13 cellular contexts compared by ENCODE assay signal in genomic region chr9:8778356-8778755, GRCh38.
"Had no signal": no experiment of that assay in that cellular context is flagged by ENCODE, and none has a peak within 500 bp of the region (broad histone marks: within the 10 kb centered on the region; RNA-seq: fewer than 3 reads in every experiment).

No MANE protein-coding gene starts in this region.

- H3K4me3 Mint-ChIP-seq: activated CD4-positive, alpha-beta T cell treated with anti-CD3 and anti-CD28 coated beads for 36 hours; activated naive CD8-positive, alpha-beta T cell treated with anti-CD3 and anti-CD28 coated beads for 36 hours; naive B cell; stimulated activated naive CD8-positive, alpha-beta T cell treated with anti-CD3 and anti-CD28 coated beads, Interleukin-15, amount 100 ng/mL, for 72 hours had no signal

- H3K27ac ChIP-seq: left lung, parathyroid adenoma, upper lobe of right lung had no signal

- H3K9ac ChIP-seq: parathyroid adenoma had no signal

- H3K4me1 Mint-ChIP-seq: activated CD4-positive, alpha-beta T cell treated with anti-CD3 and anti-CD28 coated beads for 36 hours; activated naive CD8-positive, alpha-beta T cell treated with anti-CD3 and anti-CD28 coated beads for 36 hours; naive B cell; stimulated activated naive CD8-positive, alpha-beta T cell treated with anti-CD3 and anti-CD28 coated beads, Interleukin-15, amount 100 ng/mL, for 72 hours had no signal

- H3K27ac Mint-ChIP-seq: activated CD4-positive, alpha-beta T cell treated with anti-CD3 and anti-CD28 coated beads for 36 hours; activated naive CD8-positive, alpha-beta T cell treated with anti-CD3 and anti-CD28 coated beads for 36 hours; stimulated activated naive CD8-positive, alpha-beta T cell treated with anti-CD3 and anti-CD28 coated beads, Interleukin-15, amount 100 ng/mL, for 72 hours had no signal

- H3K27me3 ChIP-seq: left lung, upper lobe of right lung had no signal

- DNase-seq: activated CD4-positive, alpha-beta T cell treated with anti-CD3 and anti-CD28 coated beads for 36 hours; activated CD4-positive, alpha-beta T cell treated with anti-CD3 and anti-CD28 coated beads, Interleukin-2, amount 50 U/mL, for 48 hours; activated naive CD8-positive, alpha-beta T cell treated with anti-CD3 and anti-CD28 coated beads for 36 hours; amniotic stem cell; erythroblast; foreskin melanocyte; glutamatergic neuron; left lung; mucosa of descending colon; naive B cell; stimulated activated naive CD8-positive, alpha-beta T cell treated with anti-CD3 and anti-CD28 coated beads, Interleukin-15, amount 100 ng/mL, for 72 hours; upper lobe of right lung had no signal

- ATAC-seq: activated CD4-positive, alpha-beta T cell treated with anti-CD3 and anti-CD28 coated beads for 36 hours; left lung; mucosa of descending colon; stimulated activated naive CD8-positive, alpha-beta T cell treated with anti-CD3 and anti-CD28 coated beads, Interleukin-15, amount 100 ng/mL, for 72 hours; upper lobe of right lung had no signal

- H3K36me3 Mint-ChIP-seq: activated naive CD8-positive, alpha-beta T cell treated with anti-CD3 and anti-CD28 coated beads for 36 hours; naive B cell had no signal

- H3K36me3 ChIP-seq: left lung, upper lobe of right lung had no signal

- H3K4me1 ChIP-seq: left lung, parathyroid adenoma, upper lobe of right lung had no signal

- H3K4me3 ChIP-seq: left lung, mucosa of descending colon, upper lobe of right lung had no signal

- H3K27me3 Mint-ChIP-seq: activated CD4-positive, alpha-beta T cell treated with anti-CD3 and anti-CD28 coated beads for 36 hours; activated naive CD8-positive, alpha-beta T cell treated with anti-CD3 and anti-CD28 coated beads for 36 hours; naive B cell; stimulated activated naive CD8-positive, alpha-beta T cell treated with anti-CD3 and anti-CD28 coated beads, Interleukin-15, amount 100 ng/mL, for 72 hours had no signal

- H3K79me2 ChIP-seq: parathyroid adenoma had no signal

- H3K9me3 Mint-ChIP-seq: activated naive CD8-positive, alpha-beta T cell treated with anti-CD3 and anti-CD28 coated beads for 36 hours; naive B cell; stimulated activated naive CD8-positive, alpha-beta T cell treated with anti-CD3 and anti-CD28 coated beads, Interleukin-15, amount 100 ng/mL, for 72 hours had no signal

- H3K9me3 ChIP-seq: left lung, mucosa of descending colon, upper lobe of right lung had no signal
